Comparison of ENCODE assay signal across 1 cellular context in the genomic region with DNA sequence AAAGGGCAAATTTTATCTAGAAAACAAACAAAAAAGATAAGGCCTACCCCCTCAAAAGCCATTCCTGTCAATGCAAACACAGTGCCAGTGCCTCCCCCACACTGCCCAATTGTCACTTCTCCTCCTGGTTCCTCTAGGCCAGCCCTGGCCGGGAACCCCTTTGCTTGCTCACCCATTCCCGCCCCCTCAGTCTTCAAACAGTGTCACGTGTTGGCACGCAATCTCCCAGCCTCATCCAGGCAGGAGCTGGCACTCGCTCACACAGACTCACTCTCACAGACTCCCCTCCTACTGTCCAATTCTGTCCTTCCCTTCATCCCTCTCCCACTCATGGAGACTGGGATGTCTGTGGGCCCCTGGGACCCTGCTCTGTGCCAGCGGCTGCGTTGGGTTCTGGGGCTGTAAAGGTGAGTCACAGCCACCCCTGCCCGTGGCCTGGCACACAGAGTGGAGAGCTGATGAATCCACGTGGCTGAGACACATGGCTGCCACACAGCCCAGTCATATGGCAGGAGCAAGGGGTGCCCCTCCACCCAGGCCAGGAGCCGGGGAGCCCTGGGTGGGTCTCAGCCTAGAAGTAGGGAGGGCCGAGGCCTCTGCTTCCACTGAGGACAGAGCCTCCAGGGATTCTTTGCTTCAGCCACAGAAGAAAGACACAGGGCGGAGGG.
TF ChIP-seq lines count a peak whose summit lies in the region.

No MANE protein-coding gene starts in this region.

TF ChIP-seq in HepG2, 621 proteins besides CTCF, POLR2A, EP300 and RAD21 (continued from another document and continues in another):
- TF ChIP-seq, protein P1, sequence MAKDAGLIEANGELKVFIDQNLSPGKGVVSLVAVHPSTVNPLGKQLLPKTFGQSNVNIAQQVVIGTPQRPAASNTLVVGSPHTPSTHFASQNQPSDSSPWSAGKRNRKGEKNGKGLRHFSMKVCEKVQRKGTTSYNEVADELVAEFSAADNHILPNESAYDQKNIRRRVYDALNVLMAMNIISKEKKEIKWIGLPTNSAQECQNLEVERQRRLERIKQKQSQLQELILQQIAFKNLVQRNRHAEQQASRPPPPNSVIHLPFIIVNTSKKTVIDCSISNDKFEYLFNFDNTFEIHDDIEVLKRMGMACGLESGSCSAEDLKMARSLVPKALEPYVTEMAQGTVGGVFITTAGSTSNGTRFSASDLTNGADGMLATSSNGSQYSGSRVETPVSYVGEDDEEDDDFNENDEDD (CRISPR knock-in tag; IDR thresholded peaks at IDR 0.05; ENCODE audit: borderline replicate concordance), result peak; percentile 95
- TF ChIP-seq SP140L (CRISPR knock-in tag; IDR thresholded peaks at IDR 0.05; ENCODE audit: borderline replicate concordance) (peak; percentile 33; the same call in 1 of the 2 replicates), REXO4 (CRISPR knock-in tag; IDR thresholded peaks at IDR 0.05; ENCODE audit: borderline replicate concordance) (peak; percentile 58; the same call in 1 of the 2 replicates), POLR2G (IDR thresholded peaks at IDR 0.05; ENCODE audit: low read depth, low read length) (peak; percentile 86; the same call in 1 of the 2 replicates), SMYD3 (CRISPR knock-in tag; IDR thresholded peaks at IDR 0.05) (no peak), AGO2 (optimal IDR thresholded peaks at IDR 0.05; ENCODE audit: low read depth, low read length) (peak; percentile 99), ESRRA (CRISPR knock-in tag; IDR thresholded peaks at IDR 0.05; ENCODE audit: low read depth) (peak; percentile 50; the same call in 1 of the 2 replicates), MIER3 (CRISPR knock-in tag; IDR thresholded peaks at IDR 0.05; ENCODE audit: borderline replicate concordance) (peak; percentile 80; the same call in 1 of the 2 replicates), SRY (CRISPR knock-in tag; IDR thresholded peaks at IDR 0.05) (peak; percentile 69; the same call in 1 of the 2 replicates), ARNTL (CRISPR knock-in tag; IDR thresholded peaks at IDR 0.05) (peak; percentile 89), MYC (CRISPR knock-in tag; IDR thresholded peaks at IDR 0.05; ENCODE audit: borderline replicate concordance) (peak; percentile 97), KDM3A (CRISPR knock-in tag; IDR thresholded peaks at IDR 0.05; ENCODE audit: low read depth) (no peak; the same call in 1 of the 2 replicates), ZNF333 (CRISPR knock-in tag; IDR thresholded peaks at IDR 0.05; ENCODE audit: borderline replicate concordance) (peak; percentile 94; the same call in 1 of the 2 replicates), ZNF12 (CRISPR knock-in tag; IDR thresholded peaks at IDR 0.05) (no peak; the same call in 1 of the 2 replicates), LCORL (IDR thresholded peaks at IDR 0.05) (peak; percentile 56), LCORL (CRISPR knock-in tag; IDR thresholded peaks at IDR 0.05) (no peak), SOX5 (CRISPR knock-in tag; IDR thresholded peaks at IDR 0.05; ENCODE audit: borderline replicate concordance) (peak; percentile 63; the same call in 1 of the 2 replicates), KLF13 (CRISPR knock-in tag; IDR thresholded peaks at IDR 0.05) (no peak), ZNF235 (CRISPR knock-in tag; IDR thresholded peaks at IDR 0.05; ENCODE audit: borderline replicate concordance) (peak; percentile 32; the same call in 1 of the 2 replicates), HOXA3 (CRISPR knock-in tag; IDR thresholded peaks at IDR 0.05) (peak; percentile 58; the same call in 1 of the 2 replicates), MXI1 (IDR thresholded peaks at IDR 0.05; ENCODE audit: borderline replicate concordance, low read depth, low read length) (no peak), ZNF672 (CRISPR knock-in tag; IDR thresholded peaks at IDR 0.05) (no peak), NR3C1 (CRISPR knock-in tag; IDR thresholded peaks at IDR 0.05) (no peak), HES4 (CRISPR knock-in tag; IDR thresholded peaks at IDR 0.05; ENCODE audit: borderline replicate concordance) (0 out of 2 replicates have a peak, but pooled peaks have one; percentile 61), ZNF839 (CRISPR knock-in tag; IDR thresholded peaks at IDR 0.05; ENCODE audit: borderline replicate concordance) (no peak), ZC3H4 (CRISPR knock-in tag; IDR thresholded peaks at IDR 0.05; ENCODE audit: borderline replicate concordance) (peak; percentile 70; the same call in 1 of the 2 replicates), GZF1 (CRISPR knock-in tag; IDR thresholded peaks at IDR 0.05) (peak; percentile 50), MEIS2 (CRISPR knock-in tag; IDR thresholded peaks at IDR 0.05) (peak; percentile 72), TBX3 (IDR thresholded peaks at IDR 0.05; ENCODE audit: borderline replicate concordance) (no peak; the same call in 1 of the 2 replicates), ZNF484 (CRISPR knock-in tag; IDR thresholded peaks at IDR 0.05; ENCODE audit: borderline replicate concordance, low read depth) (no peak), ZNF343 (CRISPR knock-in tag; IDR thresholded peaks at IDR 0.05) (peak; percentile 89), IRF2 (CRISPR knock-in tag; IDR thresholded peaks at IDR 0.05) (peak; percentile 40; the same call in 1 of the 2 replicates), FOSL2 (CRISPR knock-in tag; IDR thresholded peaks at IDR 0.05) (peak; percentile 81), NKX3-1 (CRISPR knock-in tag; IDR thresholded peaks at IDR 0.05) (peak; percentile 25), NCOA2 (CRISPR knock-in tag; IDR thresholded peaks at IDR 0.05) (peak; percentile 75), NFKBIZ (CRISPR knock-in tag; IDR thresholded peaks at IDR 0.05) (no peak; the same call in 1 of the 2 replicates), ZNF317 (CRISPR knock-in tag; IDR thresholded peaks at IDR 0.05) (peak; percentile 46; the same call in 1 of the 2 replicates), ZNF44 (CRISPR knock-in tag; IDR thresholded peaks at IDR 0.05) (0 out of 2 replicates have a peak, but pooled peaks have one; percentile 62), ISX (CRISPR knock-in tag; conservative IDR thresholded peaks at IDR 0.05) (0 out of 2 replicates have a peak, but pooled peaks have one; percentile 61), ZNF775 (CRISPR knock-in tag; IDR thresholded peaks at IDR 0.05; ENCODE audit: borderline replicate concordance) (no peak)
- TF ChIP-seq, protein P2, sequence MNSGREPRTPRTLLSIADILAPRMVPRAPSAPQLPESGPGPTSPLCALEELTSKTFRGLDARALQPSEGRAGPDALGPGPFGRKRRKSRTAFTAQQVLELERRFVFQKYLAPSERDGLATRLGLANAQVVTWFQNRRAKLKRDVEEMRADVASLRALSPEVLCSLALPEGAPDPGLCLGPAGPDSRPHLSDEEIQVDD (CRISPR knock-in tag; IDR thresholded peaks at IDR 0.05; ENCODE audit: borderline replicate concordance), result 0 out of 2 replicates have a peak, but pooled peaks have one; percentile 48
- TF ChIP-seq, protein P3, sequence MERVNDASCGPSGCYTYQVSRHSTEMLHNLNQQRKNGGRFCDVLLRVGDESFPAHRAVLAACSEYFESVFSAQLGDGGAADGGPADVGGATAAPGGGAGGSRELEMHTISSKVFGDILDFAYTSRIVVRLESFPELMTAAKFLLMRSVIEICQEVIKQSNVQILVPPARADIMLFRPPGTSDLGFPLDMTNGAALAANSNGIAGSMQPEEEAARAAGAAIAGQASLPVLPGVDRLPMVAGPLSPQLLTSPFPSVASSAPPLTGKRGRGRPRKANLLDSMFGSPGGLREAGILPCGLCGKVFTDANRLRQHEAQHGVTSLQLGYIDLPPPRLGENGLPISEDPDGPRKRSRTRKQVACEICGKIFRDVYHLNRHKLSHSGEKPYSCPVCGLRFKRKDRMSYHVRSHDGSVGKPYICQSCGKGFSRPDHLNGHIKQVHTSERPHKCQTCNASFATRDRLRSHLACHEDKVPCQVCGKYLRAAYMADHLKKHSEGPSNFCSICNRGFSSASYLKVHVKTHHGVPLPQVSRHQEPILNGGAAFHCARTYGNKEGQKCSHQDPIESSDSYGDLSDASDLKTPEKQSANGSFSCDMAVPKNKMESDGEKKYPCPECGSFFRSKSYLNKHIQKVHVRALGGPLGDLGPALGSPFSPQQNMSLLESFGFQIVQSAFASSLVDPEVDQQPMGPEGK (CRISPR knock-in tag; IDR thresholded peaks at IDR 0.05), result peak; percentile 91
- TF ChIP-seq, protein P4, sequence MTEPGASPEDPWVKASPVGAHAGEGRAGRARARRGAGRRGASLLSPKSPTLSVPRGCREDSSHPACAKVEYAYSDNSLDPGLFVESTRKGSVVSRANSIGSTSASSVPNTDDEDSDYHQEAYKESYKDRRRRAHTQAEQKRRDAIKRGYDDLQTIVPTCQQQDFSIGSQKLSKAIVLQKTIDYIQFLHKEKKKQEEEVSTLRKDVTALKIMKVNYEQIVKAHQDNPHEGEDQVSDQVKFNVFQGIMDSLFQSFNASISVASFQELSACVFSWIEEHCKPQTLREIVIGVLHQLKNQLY (CRISPR knock-in tag; IDR thresholded peaks at IDR 0.05), result 0 out of 2 replicates have a peak, but pooled peaks have one; percentile 55
- TF ChIP-seq, protein P5, sequence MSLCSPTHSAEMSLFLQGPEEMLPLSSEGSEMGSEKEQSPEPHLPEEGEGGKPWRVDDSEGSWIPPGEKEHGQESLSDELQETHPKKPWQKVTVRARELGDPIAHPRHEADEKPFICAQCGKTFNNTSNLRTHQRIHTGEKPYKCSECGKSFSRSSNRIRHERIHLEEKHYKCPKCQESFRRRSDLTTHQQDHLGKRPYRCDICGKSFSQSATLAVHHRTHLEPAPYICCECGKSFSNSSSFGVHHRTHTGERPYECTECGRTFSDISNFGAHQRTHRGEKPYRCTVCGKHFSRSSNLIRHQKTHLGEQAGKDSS (CRISPR knock-in tag; IDR thresholded peaks at IDR 0.05; ENCODE audit: borderline replicate concordance, low read depth), result peak; percentile 93
- TF ChIP-seq, protein P6, sequence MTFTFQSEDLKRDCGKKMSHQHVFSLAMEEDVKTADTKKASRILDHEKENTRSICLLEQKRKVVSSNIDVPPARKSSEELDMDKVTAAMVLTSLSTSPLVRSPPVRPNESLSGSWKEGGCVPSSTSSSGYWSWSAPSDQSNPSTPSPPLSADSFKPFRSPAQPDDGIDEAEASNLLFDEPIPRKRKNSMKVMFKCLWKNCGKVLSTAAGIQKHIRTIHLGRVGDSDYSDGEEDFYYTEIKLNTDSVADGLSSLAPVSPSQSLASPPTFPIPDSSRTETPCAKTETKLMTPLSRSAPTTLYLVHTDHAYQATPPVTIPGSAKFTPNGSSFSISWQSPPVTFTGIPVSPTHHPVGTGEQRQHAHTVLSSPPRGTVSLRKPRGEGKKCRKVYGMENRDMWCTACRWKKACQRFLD (CRISPR knock-in tag; IDR thresholded peaks at IDR 0.05; ENCODE audit: borderline replicate concordance), result 0 out of 2 replicates have a peak, but pooled peaks have one; percentile 66
- TF ChIP-seq, protein P7, sequence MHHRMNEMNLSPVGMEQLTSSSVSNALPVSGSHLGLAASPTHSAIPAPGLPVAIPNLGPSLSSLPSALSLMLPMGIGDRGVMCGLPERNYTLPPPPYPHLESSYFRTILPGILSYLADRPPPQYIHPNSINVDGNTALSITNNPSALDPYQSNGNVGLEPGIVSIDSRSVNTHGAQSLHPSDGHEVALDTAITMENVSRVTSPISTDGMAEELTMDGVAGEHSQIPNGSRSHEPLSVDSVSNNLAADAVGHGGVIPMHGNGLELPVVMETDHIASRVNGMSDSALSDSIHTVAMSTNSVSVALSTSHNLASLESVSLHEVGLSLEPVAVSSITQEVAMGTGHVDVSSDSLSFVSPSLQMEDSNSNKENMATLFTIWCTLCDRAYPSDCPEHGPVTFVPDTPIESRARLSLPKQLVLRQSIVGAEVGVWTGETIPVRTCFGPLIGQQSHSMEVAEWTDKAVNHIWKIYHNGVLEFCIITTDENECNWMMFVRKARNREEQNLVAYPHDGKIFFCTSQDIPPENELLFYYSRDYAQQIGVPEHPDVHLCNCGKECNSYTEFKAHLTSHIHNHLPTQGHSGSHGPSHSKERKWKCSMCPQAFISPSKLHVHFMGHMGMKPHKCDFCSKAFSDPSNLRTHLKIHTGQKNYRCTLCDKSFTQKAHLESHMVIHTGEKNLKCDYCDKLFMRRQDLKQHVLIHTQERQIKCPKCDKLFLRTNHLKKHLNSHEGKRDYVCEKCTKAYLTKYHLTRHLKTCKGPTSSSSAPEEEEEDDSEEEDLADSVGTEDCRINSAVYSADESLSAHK (CRISPR knock-in tag; IDR thresholded peaks at IDR 0.05; ENCODE audit: borderline replicate concordance), result no peak; the same call in 1 of the 2 replicates
- TF ChIP-seq, protein P8, sequence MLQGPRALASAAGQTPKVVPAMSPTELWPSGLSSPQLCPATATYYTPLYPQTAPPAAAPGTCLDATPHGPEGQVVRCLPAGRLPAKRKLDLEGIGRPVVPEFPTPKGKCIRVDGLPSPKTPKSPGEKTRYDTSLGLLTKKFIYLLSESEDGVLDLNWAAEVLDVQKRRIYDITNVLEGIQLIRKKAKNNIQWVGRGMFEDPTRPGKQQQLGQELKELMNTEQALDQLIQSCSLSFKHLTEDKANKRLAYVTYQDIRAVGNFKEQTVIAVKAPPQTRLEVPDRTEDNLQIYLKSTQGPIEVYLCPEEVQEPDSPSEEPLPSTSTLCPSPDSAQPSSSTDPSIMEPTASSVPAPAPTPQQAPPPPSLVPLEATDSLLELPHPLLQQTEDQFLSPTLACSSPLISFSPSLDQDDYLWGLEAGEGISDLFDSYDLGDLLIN (CRISPR knock-in tag; IDR thresholded peaks at IDR 0.05; ENCODE audit: borderline replicate concordance), result peak; percentile 79; the same call in 1 of the 2 replicates
- TF ChIP-seq, protein P9, sequence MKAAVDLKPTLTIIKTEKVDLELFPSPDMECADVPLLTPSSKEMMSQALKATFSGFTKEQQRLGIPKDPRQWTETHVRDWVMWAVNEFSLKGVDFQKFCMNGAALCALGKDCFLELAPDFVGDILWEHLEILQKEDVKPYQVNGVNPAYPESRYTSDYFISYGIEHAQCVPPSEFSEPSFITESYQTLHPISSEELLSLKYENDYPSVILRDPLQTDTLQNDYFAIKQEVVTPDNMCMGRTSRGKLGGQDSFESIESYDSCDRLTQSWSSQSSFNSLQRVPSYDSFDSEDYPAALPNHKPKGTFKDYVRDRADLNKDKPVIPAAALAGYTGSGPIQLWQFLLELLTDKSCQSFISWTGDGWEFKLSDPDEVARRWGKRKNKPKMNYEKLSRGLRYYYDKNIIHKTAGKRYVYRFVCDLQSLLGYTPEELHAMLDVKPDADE (CRISPR knock-in tag; IDR thresholded peaks at IDR 0.05), result no peak
- TF ChIP-seq, protein P10, sequence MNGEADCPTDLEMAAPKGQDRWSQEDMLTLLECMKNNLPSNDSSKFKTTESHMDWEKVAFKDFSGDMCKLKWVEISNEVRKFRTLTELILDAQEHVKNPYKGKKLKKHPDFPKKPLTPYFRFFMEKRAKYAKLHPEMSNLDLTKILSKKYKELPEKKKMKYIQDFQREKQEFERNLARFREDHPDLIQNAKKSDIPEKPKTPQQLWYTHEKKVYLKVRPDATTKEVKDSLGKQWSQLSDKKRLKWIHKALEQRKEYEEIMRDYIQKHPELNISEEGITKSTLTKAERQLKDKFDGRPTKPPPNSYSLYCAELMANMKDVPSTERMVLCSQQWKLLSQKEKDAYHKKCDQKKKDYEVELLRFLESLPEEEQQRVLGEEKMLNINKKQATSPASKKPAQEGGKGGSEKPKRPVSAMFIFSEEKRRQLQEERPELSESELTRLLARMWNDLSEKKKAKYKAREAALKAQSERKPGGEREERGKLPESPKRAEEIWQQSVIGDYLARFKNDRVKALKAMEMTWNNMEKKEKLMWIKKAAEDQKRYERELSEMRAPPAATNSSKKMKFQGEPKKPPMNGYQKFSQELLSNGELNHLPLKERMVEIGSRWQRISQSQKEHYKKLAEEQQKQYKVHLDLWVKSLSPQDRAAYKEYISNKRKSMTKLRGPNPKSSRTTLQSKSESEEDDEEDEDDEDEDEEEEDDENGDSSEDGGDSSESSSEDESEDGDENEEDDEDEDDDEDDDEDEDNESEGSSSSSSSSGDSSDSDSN (CRISPR knock-in tag; IDR thresholded peaks at IDR 0.05), result no peak
